ENCODE assay signal across 12 cellular contexts in genomic region chr17:38896373-38896954, GRCh38. TPM values are rescaled to one million over a fixed set of nuclear protein-coding genes. Genes with fewer than 3 reads are reported as not detected.
DNase-seq lines count a peak whose midpoint lies in the region; ATAC-seq, FAIRE-seq and TF ChIP-seq lines count a peak whose summit lies in the region.
"Had no signal": no experiment of that assay in that cellular context is flagged by ENCODE, and none has a peak within 500 bp of the region (broad histone marks: within the 10 kb centered on the region; RNA-seq: fewer than 3 reads in every experiment).

No MANE protein-coding gene starts in this region.

- peaks cover 38% of the 10 kb centered on the region for H3F3A ChIP-seq in SK-N-SH (replicated peaks; ENCODE audit: insufficient read depth)

- 90% methylated on average over 13 of the region's 13 CpGs for WGBS in HepG2 (ENCODE audit: low lambda C conversion rate)
- WGBS in SK-N-SH (ENCODE audit: low lambda C conversion rate): 88% methylated on average over 7 of the region's 13 CpGs

- peaks cover 55 to 70% of the 10 kb centered on the region in 2 donors for H3K36me3 ChIP-seq in ascending aorta
- H3K36me3 ChIP-seq in HepG2 (replicated peaks in 1 of 2; ENCODE audit: control insufficient read depth in 1 of 2, insufficient read depth in 2 of 2, low read length in 2 of 2): peaks cover 54 to 80% of the 10 kb centered on the region in 2 experiments
- peaks cover 30 to 33% of the 10 kb centered on the region in 2 donors for H3K36me3 ChIP-seq in stomach smooth muscle (ENCODE audit: control insufficient read depth in 2 of 2, insufficient read depth in 2 of 2, low read length in 2 of 2)
- peaks cover 26 to 49% of the 10 kb centered on the region in 2 experiments for H3K36me3 ChIP-seq in SK-N-SH (replicated peaks in 1 of 2; ENCODE audit: control insufficient read depth in 1 of 2, insufficient read depth in 2 of 2, low read length in 1 of 2)

- H2AFZ ChIP-seq in HepG2 (ENCODE audit: low read length) (no peak overlapping the region), SK-N-SH (ENCODE audit: low read depth) (no peak overlapping the region)

- DNase-seq in NCI-H2227 (lab: John Stamatoyannopoulos, UW; ENCODE audit: unreplicated experiment) (peak; percentile 20), NCI-H2227 treated with DMSO at 0.1 percent for 48 hours (lab: John Stamatoyannopoulos, UW) (no peak), ascending aorta (ENCODE audit: low spot score in 2 of 2) (no peak), HepG2 (ENCODE audit: low spot score) (no peak), GM12891 (ENCODE audit: insufficient read length, low spot score) (no peak), SK-N-SH (no peak)
- DNase-seq: NCI-H1930; stimulated activated CD4-positive, alpha-beta T cell treated with anti-CD3 and anti-CD28 coated beads, Interleukin-12 subunit alpha, Interleukin-12 subunit beta, amount 100 ng/mL, for 4 hours; T1000 had no signal

- H3K9me3 ChIP-seq in ascending aorta: no peaks in the 10 kb centered on the region
- H3K9me3 ChIP-seq in HepG2 (ENCODE audit: low read length): no peaks in the 10 kb centered on the region
- no peaks in the 10 kb centered on the region for H3K9me3 ChIP-seq in stomach smooth muscle (ENCODE audit: control insufficient read depth in 2 of 2, low read length in 2 of 2)
- H3K9me3 ChIP-seq in SK-N-SH: no peaks in the 10 kb centered on the region

- H3K4me2 ChIP-seq in HepG2 (ENCODE audit: low read depth, low read length) (no peak overlapping the region), SK-N-SH (no peak overlapping the region)

- H3K27ac ChIP-seq in ascending aorta (peak overlapping the region; percentile 51 to 61), HepG2 (ENCODE audit: extremely low read length, insufficient read depth, low read length) (no peak overlapping the region), stomach smooth muscle (ENCODE audit: low read length) (peak overlapping the region; percentile 11), SK-N-SH (ENCODE audit: low read depth in 2 of 2, low read length in 1 of 2) (no peak overlapping the region; a peak in 2 of 4 replicates)
- H3K27ac ChIP-seq: 22Rv1 had no signal

- TF ChIP-seq EP300 in HepG2 (IDR thresholded peaks at IDR 0.05; ENCODE audit: low read depth in 2 of 2, low read length in 2 of 2) (no peak), HepG2 (CRISPR knock-in tag; IDR thresholded peaks at IDR 0.05; ENCODE audit: borderline replicate concordance) (no peak), SK-N-SH (IDR thresholded peaks at IDR 0.05; ENCODE audit: borderline replicate concordance in 1 of 2, low read depth in 1 of 2, low read length in 1 of 2) (no peak)

- BruUV-seq in HepG2 (replicated peaks; lab: Mats Ljungman, UMichigan): no TSS peak

- TF ChIP-seq POLR2A in HepG2 (IDR thresholded peaks at IDR 0.05; ENCODE audit: insufficient read depth in 1 of 2, low read depth in 2 of 2, low read length in 2 of 2): no peak
- TF ChIP-seq POLR2A in GM12891 (IDR thresholded peaks at IDR 0.05; ENCODE audit: low read depth, low read length): no peak

- TF ChIP-seq CTCF in ascending aorta (IDR thresholded peaks at IDR 0.05) (no peak), HepG2 (CRISPR knock-in tag; IDR thresholded peaks at IDR 0.05) (no peak), SK-N-SH (IDR thresholded peaks at IDR 0.05) (no peak)

- no peak for FAIRE-seq in HepG2 (lab: Jason Lieb, UNC)
- FAIRE-seq in GM12891 (lab: Jason Lieb, UNC): no peak

- no peaks in the 10 kb centered on the region for H3K9me2 ChIP-seq in SK-N-SH

- H3K4me3 ChIP-seq in ascending aorta (no peak overlapping the region), HepG2 (replicated peaks in 1 of 3; ENCODE audit: insufficient read depth in 1 of 3, low read depth in 2 of 3, low read length in 3 of 3) (no peak overlapping the region), stomach smooth muscle (ENCODE audit: low read length in 2 of 2) (no peak overlapping the region), SK-N-SH (ENCODE audit: low read depth in 2 of 2, low read length in 1 of 2) (no peak overlapping the region)

- H3K4me1 ChIP-seq in ascending aorta (peaks cover 26 to 53% of the 10 kb centered on the region in 2 donors), HepG2 (ENCODE audit: insufficient read depth, low read length) (peaks cover 28% of the 10 kb centered on the region), stomach smooth muscle (ENCODE audit: control insufficient read depth, insufficient read depth, low read length) (peaks cover 63% of the 10 kb centered on the region), SK-N-SH (ENCODE audit: control insufficient read depth in 1 of 2, insufficient read depth in 2 of 2, low read depth in 1 of 2, low read length in 1 of 2) (peaks cover 9 to 38% of the 10 kb centered on the region in 2 experiments; a peak in 1 of 4 replicates)

- H3K27me3 ChIP-seq in ascending aorta (no peaks in the 10 kb centered on the region), HepG2 (ENCODE audit: control insufficient read depth in 1 of 2, insufficient read depth in 2 of 2, low read length in 2 of 2) (no peaks in the 10 kb centered on the region), stomach smooth muscle (ENCODE audit: control insufficient read depth in 1 of 2, insufficient read depth in 2 of 2, low read length in 2 of 2) (no peaks in the 10 kb centered on the region), SK-N-SH (ENCODE audit: insufficient read depth) (no peaks in the 10 kb centered on the region)

- intact Hi-C loops in ascending aorta (cut with DNase I) (no loop called here), HepG2 (cut with micrococcal nuclease; ENCODE audit: unreplicated experiment) (no loop called here)

- in situ Hi-C loops in HepG2 (cut with HindIII; ENCODE audit: extremely low pct_ligation_motif_present, low pct_unique_long_range_greater_than_20kb): no loop called here

- POLR2A ChIA-PET in HepG2 (lab: Yijun Ruan, JAX) (interaction anchor here (2.1 to 3.2 kb wide), 2 partner anchors 24 to 26 kb away, joined by 15 to 19 read pairs; partner anchors contain the start of gene LASP1), SK-N-SH (lab: Yijun Ruan, JAX) (interaction anchor here (0.7 kb wide), 1 partner anchor 27 kb away, joined by 3 read pairs; the partner anchor contains the start of gene LASP1)

- ATAC-seq in HepG2 (no peak), GM18520 (IDR thresholded peaks at IDR 0.05; ENCODE audit: unreplicated experiment) (no peak)

- TF ChIP-seq RAD21 in HepG2 (CRISPR knock-in tag; IDR thresholded peaks at IDR 0.05) (no peak), SK-N-SH (IDR thresholded peaks at IDR 0.05; ENCODE audit: low read length) (no peak)

- no peak overlapping the region for H3K9ac ChIP-seq in HepG2 (ENCODE audit: insufficient read depth, low read depth, low read length)
- H3K9ac ChIP-seq in stomach smooth muscle (ENCODE audit: low read length in 2 of 2): peak overlapping the region in 1 of 2 donors; percentile 15
- no peak overlapping the region for H3K9ac ChIP-seq in SK-N-SH

- H3K79me2 ChIP-seq in HepG2 (ENCODE audit: insufficient read depth, low read length) (no peaks in the 10 kb centered on the region), SK-N-SH (ENCODE audit: insufficient read depth) (peaks cover 75% of the 10 kb centered on the region)

- peaks cover 5% of the 10 kb centered on the region; the same call in 1 of the 2 replicates for H4K20me1 ChIP-seq in HepG2 (ENCODE audit: insufficient read depth, low read length)
- peaks cover 80% of the 10 kb centered on the region for H4K20me1 ChIP-seq in SK-N-SH (ENCODE audit: insufficient read depth)

- CTCF ChIA-PET in HepG2 (lab: Yijun Ruan, JAX; ENCODE audit: low intra/inter-chr PET ratio, low total read pairs): no interaction called here
- CTCF ChIA-PET in SK-N-SH (lab: Yijun Ruan, JAX): interaction anchor here (0.6 kb wide), 1 partner anchor 25 kb away, joined by 3 read pairs; no protein-coding TSS in a partner anchor

RNA-seq across cellular contexts. Expression of gene LASP1, which starts 26.6 kb away (rescaled TPM):
- total RNA-seq in ascending aorta (300 TPM), HepG2 (2016; rRNA removed; fragmentation: Illumina TruSeq; extraction: Trizol) (97.0 and 110 TPM in 2 replicates)
- total RNA-seq in HepG2 (2016; cell fraction: cytosol; rRNA removed; fragmentation: Illumina TruSeq; extraction: Trizol; ENCODE audit: low read depth): 9.8 and 10.1 TPM in 2 replicates
- 92.3 and 97.2 TPM in 2 replicates for total RNA-seq in HepG2 (2016; cell fraction: insoluble cytoplasmic fraction; rRNA removed; fragmentation: Illumina TruSeq; extraction: Trizol)
- 38.1 and 38.7 TPM in 2 replicates for total RNA-seq in HepG2 (2016; cell fraction: membrane; rRNA removed; fragmentation: Illumina TruSeq; extraction: Trizol)
- 62.5 and 68.5 TPM in 2 replicates for total RNA-seq in HepG2 (2016; cell fraction: nucleus; rRNA removed; fragmentation: Illumina TruSeq; extraction: Trizol)
- polyA plus RNA-seq in HepG2 (2011; rRNA removed) (70.1 and 80.4 TPM in 2 replicates), SK-N-SH (2012; rRNA removed) (79.7 and 102 TPM in 2 replicates)
- polyA plus RNA-seq in HepG2 (2011; cell fraction: cytosol; rRNA removed): 81.9 and 127 TPM in 2 replicates
- polyA plus RNA-seq in HepG2 (2011; cell fraction: nucleus; rRNA removed): 107 and 129 TPM in 2 replicates
- 82.2 and 85.9 TPM in 2 replicates for polyA plus RNA-seq in HepG2 (2012)
- polyA plus RNA-seq in HepG2 (2016; cell fraction: cytosol; fragmentation: Illumina TruSeq; extraction: Trizol; ENCODE audit: low read depth): 7.2 and 8.1 TPM in 2 replicates
- 138 and 161 TPM in 2 replicates for polyA plus RNA-seq in HepG2 (2016; cell fraction: insoluble cytoplasmic fraction; fragmentation: Illumina TruSeq; extraction: Trizol; ENCODE audit: low read depth)
- polyA plus RNA-seq in HepG2 (2016; cell fraction: membrane; fragmentation: Illumina TruSeq; extraction: Trizol; ENCODE audit: low read depth): 25.1 and 28.1 TPM in 2 replicates
- polyA plus RNA-seq in HepG2 (2016; cell fraction: nucleus; fragmentation: Illumina TruSeq; extraction: Trizol; ENCODE audit: insufficient read depth, low read depth): 109 and 113 TPM in 2 replicates
- polyA minus RNA-seq in HepG2 (2011; rRNA and poly(A)+ RNA removed; ENCODE audit: low replicate concordance): 136 and 189 TPM in 2 replicates
- 107 and 130 TPM in 2 replicates for polyA minus RNA-seq in HepG2 (2011; cell fraction: cytosol; rRNA and poly(A)+ RNA removed)
- 49.2 and 50.4 TPM in 2 replicates for polyA minus RNA-seq in HepG2 (2011; cell fraction: nucleus; rRNA and poly(A)+ RNA removed)
- polyA plus RNA-seq in GM12891 (2012; ENCODE audit: low read depth, missing spikeins): 88.8 TPM
- polyA plus RNA-seq in SK-N-SH (2012; cell fraction: cytosol; rRNA removed): 59.0 and 70.3 TPM in 2 replicates
- polyA plus RNA-seq in SK-N-SH (2012; cell fraction: nucleus; rRNA removed): 88.9 and 142 TPM in 2 replicates

RNA-seq across cellular contexts. Expression of gene RPL23, which starts 42.9 kb away (rescaled TPM):
- total RNA-seq in ascending aorta (1,091 TPM), HepG2 (2016; rRNA removed; fragmentation: Illumina TruSeq; extraction: Trizol) (2,790 and 3,298 TPM in 2 replicates)
- total RNA-seq in HepG2 (2016; cell fraction: cytosol; rRNA removed; fragmentation: Illumina TruSeq; extraction: Trizol; ENCODE audit: low read depth): 4,051 and 4,588 TPM in 2 replicates
- 2,655 and 3,446 TPM in 2 replicates for total RNA-seq in HepG2 (2016; cell fraction: insoluble cytoplasmic fraction; rRNA removed; fragmentation: Illumina TruSeq; extraction: Trizol)
- total RNA-seq in HepG2 (2016; cell fraction: membrane; rRNA removed; fragmentation: Illumina TruSeq; extraction: Trizol): 6,899 and 6,901 TPM in 2 replicates
- total RNA-seq in HepG2 (2016; cell fraction: nucleus; rRNA removed; fragmentation: Illumina TruSeq; extraction: Trizol): 995 and 1,125 TPM in 2 replicates
- polyA plus RNA-seq in HepG2 (2011; rRNA removed) (4,288 and 4,860 TPM in 2 replicates), SK-N-SH (2012; rRNA removed) (2,658 and 2,763 TPM in 2 replicates)
- polyA plus RNA-seq in HepG2 (2011; cell fraction: cytosol; rRNA removed): 4,164 and 5,084 TPM in 2 replicates
- polyA plus RNA-seq in HepG2 (2011; cell fraction: nucleus; rRNA removed): 680 and 915 TPM in 2 replicates
- 4,457 and 5,527 TPM in 2 replicates for polyA plus RNA-seq in HepG2 (2012)
- 5,325 and 6,272 TPM in 2 replicates for polyA plus RNA-seq in HepG2 (2016; cell fraction: cytosol; fragmentation: Illumina TruSeq; extraction: Trizol; ENCODE audit: low read depth)
- polyA plus RNA-seq in HepG2 (2016; cell fraction: insoluble cytoplasmic fraction; fragmentation: Illumina TruSeq; extraction: Trizol; ENCODE audit: low read depth): 3,877 and 3,973 TPM in 2 replicates
- polyA plus RNA-seq in HepG2 (2016; cell fraction: membrane; fragmentation: Illumina TruSeq; extraction: Trizol; ENCODE audit: low read depth): 7,669 and 7,726 TPM in 2 replicates
- polyA plus RNA-seq in HepG2 (2016; cell fraction: nucleus; fragmentation: Illumina TruSeq; extraction: Trizol; ENCODE audit: insufficient read depth, low read depth): 2,046 and 2,062 TPM in 2 replicates
- 223 and 322 TPM in 2 replicates for polyA minus RNA-seq in HepG2 (2011; rRNA and poly(A)+ RNA removed; ENCODE audit: low replicate concordance)
- polyA minus RNA-seq in HepG2 (2011; cell fraction: cytosol; rRNA and poly(A)+ RNA removed): 1,056 and 1,226 TPM in 2 replicates
- polyA minus RNA-seq in HepG2 (2011; cell fraction: nucleus; rRNA and poly(A)+ RNA removed): 292 and 362 TPM in 2 replicates
- 5,289 TPM for polyA plus RNA-seq in GM12891 (2012; ENCODE audit: low read depth, missing spikeins)
- polyA plus RNA-seq in SK-N-SH (2012; cell fraction: cytosol; rRNA removed): 3,488 and 4,696 TPM in 2 replicates
- polyA plus RNA-seq in SK-N-SH (2012; cell fraction: nucleus; rRNA removed): 540 and 582 TPM in 2 replicates

Comparison
In these comparisons a context has a peak if more than half of its experiments do, and no peak if none do; other contexts are left out.
1. H3K27ac ChIP-seq: peak in ascending aorta (2 of 2) and stomach smooth muscle (single experiment); none in HepG2 (single experiment) and SK-N-SH (0 of 2).